In genomic region chr20:17910828-17911294, GRCh38 we compare ENCODE assay signal across 1 cellular context.
A peak's percentile ranks its signal among the peaks of the same experiment; 100 is the strongest.
TF ChIP-seq lines count a peak whose summit lies in the region.

No MANE protein-coding gene starts in this region.

TF ChIP-seq in endothelial cell of umbilical vein, 7 proteins besides CTCF, POLR2A, EP300 and RAD21:
- TF ChIP-seq POLR2AphosphoS5 (IDR thresholded peaks at IDR 0.05; ENCODE audit: insufficient read depth, low read depth, low read length), result no peak
- peak; percentile 34 for TF ChIP-seq JUN (IDR thresholded peaks at IDR 0.05; ENCODE audit: borderline replicate concordance, insufficient read depth, insufficient read length, low read depth)
